In genomic region chr4:83043801-83044407, GRCh38 we compare ENCODE assay signal across 20 cellular contexts. TPM values are rescaled to one million over a fixed set of nuclear protein-coding genes. Genes with fewer than 3 reads are reported as not detected.
DNase-seq lines count a peak whose midpoint lies in the region; TF ChIP-seq lines count a peak whose summit lies in the region.
"Had no signal": no experiment of that assay in that cellular context is flagged by ENCODE, and none has a peak within 500 bp of the region (broad histone marks: within the 10 kb centered on the region; RNA-seq: fewer than 3 reads in every experiment).

No MANE protein-coding gene starts in this region.

- H3K27ac ChIP-seq in uterus, result peak overlapping the region; percentile 72 to 83
- H3K27ac ChIP-seq: hepatocyte, PC-9, WERI-Rb-1 had no signal

- H3K4me3 Mint-ChIP-seq in HFFc6, result peak overlapping the region; percentile 32; the same call in 1 of the 2 replicates
- H3K4me3 Mint-ChIP-seq: CD8-positive, alpha-beta memory T cell had no signal

- no peaks in the 10 kb centered on the region for H3K4me1 ChIP-seq in uterus

- peak overlapping the region; percentile 76 for H3K27ac Mint-ChIP-seq in HFFc6

- no peak overlapping the region for H3K4me3 ChIP-seq in uterus
- H3K4me3 ChIP-seq: hepatocyte, PC-9, tibial artery had no signal

- peaks cover 23% of the 10 kb centered on the region for H3K4me1 Mint-ChIP-seq in HFFc6 (ENCODE audit: low read depth)

- no peak for TF ChIP-seq POLR2A in uterus (IDR thresholded peaks at IDR 0.05)

- H3K36me3 Mint-ChIP-seq in HFFc6 (ENCODE audit: low read depth), result peaks cover under 1% of the 10 kb centered on the region; the same call in 1 of the 2 replicates

- intact Hi-C loops in uterus (cut with DNase I; ENCODE audit: low total_unique reads), result no loop called here

- DNase-seq in HFFc6 (peak; percentile 92), RPMI7951 (ENCODE audit: low read depth) (peak; percentile 26), fibroblast of peridontal ligament (ENCODE audit: extremely low read depth) (peak; percentile 70), uterus (peak; percentile 25 to 56), iPS-NIHi11 (ENCODE audit: low spot score) (no peak)
- DNase-seq in effector CD8-positive, alpha-beta T cell (lab: John Stamatoyannopoulos, UW), result no peak
- DNase-seq in activated CD8-positive, alpha-beta memory T cell treated with anti-CD3 and anti-CD28 coated beads, Interleukin-2, amount 50 U/mL, for 48 hours, result no peak
- DNase-seq: activated naive CD4-positive, alpha-beta T cell treated with Interleukin-2 at 50 U/mL for 16 hours; CD8-positive, alpha-beta memory T cell; GDM1; GOT3; left colon; NCI-H1417; NCI-H446; stimulated activated CD8-positive, alpha-beta memory T cell treated with anti-CD3 and anti-CD28 coated beads, Interleukin-4, amount 100 ng/mL, for 48 hours; SW 1271; tibial artery; WERI-Rb-1 had no signal

- H3K27me3 Mint-ChIP-seq in HFFc6 (ENCODE audit: insufficient read depth), result peaks cover 1% of the 10 kb centered on the region; the same call in 1 of the 2 replicates
- H3K27me3 Mint-ChIP-seq: CD8-positive, alpha-beta memory T cell had no signal

- H3K36me3 ChIP-seq in uterus, result no peaks in the 10 kb centered on the region

- H3K27me3 ChIP-seq in uterus, result no peaks in the 10 kb centered on the region
- H3K27me3 ChIP-seq: hepatocyte, tibial artery had no signal

- TF ChIP-seq CTCF in HFFc6 (IDR thresholded peaks at IDR 0.05), result no peak
- TF ChIP-seq CTCF in uterus (IDR thresholded peaks at IDR 0.05), result no peak

- H3K9me3 ChIP-seq in uterus, result no peaks in the 10 kb centered on the region
- H3K9me3 ChIP-seq: tibial artery had no signal

- H3K9me3 Mint-ChIP-seq in HFFc6, result no peaks in the 10 kb centered on the region
- H3K9me3 Mint-ChIP-seq: CD8-positive, alpha-beta memory T cell had no signal

RNA-seq across cellular contexts. Expression of gene COPS4, which starts 8.9 kb away (rescaled TPM):
- total RNA-seq in HFFc6 (2021; fragmentation: NEBNext Ultra II Directional; extraction: Animal tissue kit (Norgen Biotek cat#: 25700)), result 10 to 100 TPM; 56.4 to 73.6 (median 69.2) TPM
- total RNA-seq in RPMI7951 (2014; rRNA removed; shearing (Covaris generic)), result 133 and 136 TPM in 2 replicates
- total RNA-seq in uterus, result 100 to 1,000 TPM in 1 of 4 donors, 10 to 100 TPM in 3; 21.3 to 113 (median 73.3) TPM

RNA-seq across cellular contexts. Expression of gene LIN54, which starts 33.3 kb away (rescaled TPM):
- 10 to 100 TPM; 13.8 to 20.5 (median 18.6) TPM for total RNA-seq in HFFc6 (2021; fragmentation: NEBNext Ultra II Directional; extraction: Animal tissue kit (Norgen Biotek cat#: 25700))
- total RNA-seq in RPMI7951 (2014; rRNA removed; shearing (Covaris generic)), result 22.7 and 25.6 TPM in 2 replicates
- 10 to 100 TPM in 3 of 4 donors, 1 to 10 TPM in 1; 3.3 to 47.6 (median 20.2) TPM for total RNA-seq in uterus

Comparison
In these comparisons a context has a peak if more than half of its experiments do, and no peak if none do; other contexts are left out.
1. DNase-seq: peak in HFFc6 (single experiment), RPMI7951 (single experiment), fibroblast of peridontal ligament (single experiment) and uterus (2 of 2); none in effector CD8-positive, alpha-beta T cell (single experiment), iPS-NIHi11 (single experiment) and activated CD8-positive, alpha-beta memory T cell treated with anti-CD3 and anti-CD28 coated beads, Interleukin-2, amount 50 U/mL, for 48 hours (single experiment).